ENCODE assay signal across 9 cellular contexts in genomic region chr3:105473521-105474223, GRCh38.
DNase-seq lines count a peak whose midpoint lies in the region; ATAC-seq and TF ChIP-seq lines count a peak whose summit lies in the region.
"Had no signal": no experiment of that assay in that cellular context is flagged by ENCODE, and none has a peak within 500 bp of the region (broad histone marks: within the 10 kb centered on the region; RNA-seq: fewer than 3 reads in every experiment).

No MANE protein-coding gene starts in this region.

- H3K9me3 Mint-ChIP-seq in activated CD4-positive, alpha-beta T cell treated with anti-CD3 and anti-CD28 coated beads for 36 hours (ENCODE audit: low read depth): peaks cover 11% of the 10 kb centered on the region
- H3K9me3 Mint-ChIP-seq in stimulated activated naive CD8-positive, alpha-beta T cell treated with anti-CD3 and anti-CD28 coated beads, Interleukin-15, amount 100 ng/mL, for 72 hours: peaks cover 15 to 17% of the 10 kb centered on the region in 2 donors

- no peak for TF ChIP-seq CTCF in psoas muscle (IDR thresholded peaks at IDR 0.05)

- H3K4me3 ChIP-seq in endocrine pancreas (ENCODE audit: control insufficient read depth, insufficient read depth, low read length): peak overlapping the region; percentile 14
- no peak overlapping the region for H3K4me3 ChIP-seq in psoas muscle
- H3K4me3 ChIP-seq: BLaER1 had no signal

- peak overlapping the region; percentile 13 for H3K9ac ChIP-seq in endocrine pancreas (ENCODE audit: control insufficient read depth, insufficient read depth, low read length)
- H3K9ac ChIP-seq: BLaER1 had no signal

- H3K27me3 ChIP-seq in endocrine pancreas (ENCODE audit: control insufficient read depth, insufficient read depth, low read length) (no peaks in the 10 kb centered on the region), psoas muscle (ENCODE audit: insufficient read depth in 3 of 3, low read length in 2 of 3) (no peaks in the 10 kb centered on the region)
- H3K27me3 ChIP-seq: BLaER1 had no signal

- no peak overlapping the region for H3K4me3 Mint-ChIP-seq in activated CD4-positive, alpha-beta T cell treated with anti-CD3 and anti-CD28 coated beads for 36 hours
- H3K4me3 Mint-ChIP-seq in stimulated activated naive CD8-positive, alpha-beta T cell treated with anti-CD3 and anti-CD28 coated beads, Interleukin-15, amount 100 ng/mL, for 72 hours: peak overlapping the region in 1 of 2 donors; percentile 27

- H3K27ac Mint-ChIP-seq in activated CD4-positive, alpha-beta T cell treated with anti-CD3 and anti-CD28 coated beads for 36 hours: no peak overlapping the region
- peak overlapping the region in 1 of 2 donors; percentile 14 for H3K27ac Mint-ChIP-seq in stimulated activated naive CD8-positive, alpha-beta T cell treated with anti-CD3 and anti-CD28 coated beads, Interleukin-15, amount 100 ng/mL, for 72 hours

- H3K36me3 Mint-ChIP-seq in activated CD4-positive, alpha-beta T cell treated with anti-CD3 and anti-CD28 coated beads for 36 hours (ENCODE audit: low read depth): peaks cover 5% of the 10 kb centered on the region

- H3K9me3 ChIP-seq in endocrine pancreas (ENCODE audit: control insufficient read depth, low read length) (no peaks in the 10 kb centered on the region), psoas muscle (no peaks in the 10 kb centered on the region)
- H3K9me3 ChIP-seq: BLaER1 had no signal

- intact Hi-C loops in activated CD4-positive, alpha-beta T cell treated with anti-CD3 and anti-CD28 coated beads for 36 hours (cut with DNase I, micrococcal nuclease): no loop called here
- intact Hi-C loops in psoas muscle (cut with DNase I): no loop called here

- peaks cover 19% of the 10 kb centered on the region for H3K4me1 ChIP-seq in endocrine pancreas (ENCODE audit: control insufficient read depth, insufficient read depth, low read length)
- no peaks in the 10 kb centered on the region for H3K4me1 ChIP-seq in psoas muscle
- H3K4me1 ChIP-seq: BLaER1 had no signal

- H3K4me1 Mint-ChIP-seq in activated CD4-positive, alpha-beta T cell treated with anti-CD3 and anti-CD28 coated beads for 36 hours: no peaks in the 10 kb centered on the region
- peaks cover 9% of the 10 kb centered on the region for H3K4me1 Mint-ChIP-seq in stimulated activated naive CD8-positive, alpha-beta T cell treated with anti-CD3 and anti-CD28 coated beads, Interleukin-15, amount 100 ng/mL, for 72 hours

- no peaks in the 10 kb centered on the region for H3K27me3 Mint-ChIP-seq in activated CD4-positive, alpha-beta T cell treated with anti-CD3 and anti-CD28 coated beads for 36 hours
- H3K27me3 Mint-ChIP-seq in stimulated activated naive CD8-positive, alpha-beta T cell treated with anti-CD3 and anti-CD28 coated beads, Interleukin-15, amount 100 ng/mL, for 72 hours: no peaks in the 10 kb centered on the region

- POLR2A ChIA-PET in activated CD4-positive, alpha-beta T cell treated with anti-CD3 and anti-CD28 coated beads for 36 hours (lab: Charles Lee): no interaction called here

- CTCF ChIA-PET in activated CD4-positive, alpha-beta T cell treated with anti-CD3 and anti-CD28 coated beads for 36 hours (lab: Charles Lee): no interaction called here

- peak; percentile 30 for ATAC-seq in activated CD4-positive, alpha-beta T cell treated with anti-CD3 and anti-CD28 coated beads for 36 hours
- ATAC-seq in HG03196 (IDR thresholded peaks at IDR 0.05; ENCODE audit: unreplicated experiment) (peak; percentile 68), psoas muscle (no peak)
- ATAC-seq in stimulated activated naive CD8-positive, alpha-beta T cell treated with anti-CD3 and anti-CD28 coated beads, Interleukin-15, amount 100 ng/mL, for 72 hours: peak; percentile 96

- no peak for DNase-seq in activated CD4-positive, alpha-beta T cell treated with anti-CD3 and anti-CD28 coated beads for 36 hours
- no peak for DNase-seq in activated CD4-positive, alpha-beta T cell treated with anti-CD3 and anti-CD28 coated beads for 48 hours
- DNase-seq in stimulated activated naive CD8-positive, alpha-beta T cell treated with anti-CD3 and anti-CD28 coated beads, Interleukin-15, amount 100 ng/mL, for 72 hours: peak in 1 of 2 donors; percentile 13
- DNase-seq in psoas muscle (no peak), HuH-7.5 (ENCODE audit: low spot score) (no peak)
- DNase-seq in activated naive CD4-positive, alpha-beta T cell treated with Interleukin-2 at 50 U/mL for 16 hours: no peak

- no peak overlapping the region for H3K27ac ChIP-seq in psoas muscle
- H3K27ac ChIP-seq: BLaER1 had no signal

- no peaks in the 10 kb centered on the region for H3K36me3 ChIP-seq in endocrine pancreas (ENCODE audit: control insufficient read depth, insufficient read depth, low read length)
- no peaks in the 10 kb centered on the region for H3K36me3 ChIP-seq in psoas muscle (ENCODE audit: insufficient read depth in 1 of 2, low read depth in 1 of 2)
- H3K36me3 ChIP-seq: BLaER1 had no signal

Comparison
In these comparisons a context has a peak if more than half of its experiments do, and no peak if none do; other contexts are left out.
1. ATAC-seq: peak in activated CD4-positive, alpha-beta T cell treated with anti-CD3 and anti-CD28 coated beads for 36 hours (single experiment), HG03196 (single experiment) and stimulated activated naive CD8-positive, alpha-beta T cell treated with anti-CD3 and anti-CD28 coated beads, Interleukin-15, amount 100 ng/mL, for 72 hours (single experiment); none in psoas muscle (0 of 4).